In the genomic region with DNA sequence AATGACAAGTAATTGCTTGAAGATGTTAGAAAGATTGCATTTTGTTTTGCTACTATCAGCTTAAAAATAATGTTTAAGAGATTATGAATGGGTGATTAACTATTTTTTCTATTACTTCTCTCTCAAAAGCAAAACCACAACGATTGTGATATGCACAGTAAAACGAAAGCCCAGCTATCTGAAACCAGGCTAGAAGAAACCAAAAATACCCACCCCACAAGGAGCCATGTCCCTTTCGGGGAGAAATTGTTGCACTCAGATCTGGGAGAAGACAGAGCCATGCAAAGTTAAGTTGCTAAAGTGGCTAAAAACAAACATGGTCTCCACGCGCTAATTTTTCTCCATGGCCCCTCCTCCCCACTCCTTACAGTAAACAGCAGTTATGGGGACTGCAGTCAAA, we compare ENCODE assay signal across 17 cellular contexts.
DNase-seq lines count a peak whose midpoint lies in the region; ATAC-seq and TF ChIP-seq lines count a peak whose summit lies in the region.
"Had no signal": no experiment of that assay in that cellular context is flagged by ENCODE, and none has a peak within 500 bp of the region (broad histone marks: within the 10 kb centered on the region; RNA-seq: fewer than 3 reads in every experiment).

No MANE protein-coding gene starts in this region.

- H3K9me2 ChIP-seq in Loucy (replicated peaks; ENCODE audit: low read depth, low read length), result no peaks in the 10 kb centered on the region

- H3K9ac ChIP-seq in Loucy (ENCODE audit: low read depth, low read length, poor library complexity, severe bottlenecking), result peak overlapping the region; percentile 43

- no peaks in the 10 kb centered on the region for H3K79me2 ChIP-seq in Loucy (ENCODE audit: insufficient read depth, low read length)

- peak overlapping the region; percentile 21 for H3K4me2 ChIP-seq in Loucy (ENCODE audit: low read depth, low read length, poor library complexity, severe bottlenecking)

- intact Hi-C loops in right cardiac atrium (cut with DNase I), result loop anchor here in 1 of 4 donors (10.0 kb wide), 1 partner anchor 988 kb away; no protein-coding TSS in a partner anchor

- DNase-seq in AG04449 (ENCODE audit: low read depth, low spot score), result no peak
- DNase-seq in GM12865 (ENCODE audit: low read depth), result peak; percentile 33
- DNase-seq in fibroblast of peridontal ligament (ENCODE audit: extremely low read depth), result peak; percentile 13
- DNase-seq in MV-4-11 (lab: John Stamatoyannopoulos, UW), result no peak
- no peak for DNase-seq in H4 (ENCODE audit: low spot score)
- DNase-seq in right cardiac atrium, result no peak
- DNase-seq: 8988T, DMS153, EL, GOT3, NCI-H187, NCI-H226, NCI-H524 treated with DMSO at 0.1 percent for 48 hours, SHP77 treated with DMSO at 0.1 percent for 48 hours, SW 1271 had no signal

- no peaks in the 10 kb centered on the region for H3K36me3 ChIP-seq in Loucy (ENCODE audit: insufficient read depth, low read length)

- H3K27me3 ChIP-seq in Loucy (ENCODE audit: insufficient read depth, low read length, poor library complexity, severe bottlenecking) (no peaks in the 10 kb centered on the region), right cardiac atrium (ENCODE audit: control insufficient read depth, insufficient read depth) (no peaks in the 10 kb centered on the region)

- POLR2A ChIA-PET in AG04449 (lab: Yijun Ruan, JAX), result no interaction called here

- WGBS in right cardiac atrium, result 67% methylated on average over 5 of the region's 5 CpGs

- peak overlapping the region; percentile 26; the same call in 1 of the 2 replicates for H2AFZ ChIP-seq in Loucy (ENCODE audit: low read length)

- no peaks in the 10 kb centered on the region for H4K20me1 ChIP-seq in Loucy (ENCODE audit: insufficient read depth, low read length, poor library complexity, severe bottlenecking)

- H3K9me3 ChIP-seq in Loucy (ENCODE audit: insufficient read depth, low read depth, low read length), result no peaks in the 10 kb centered on the region
- H3K9me3 ChIP-seq in right cardiac atrium (ENCODE audit: control insufficient read depth, low read length), result no peaks in the 10 kb centered on the region

- no peaks in the 10 kb centered on the region; the same call in 1 of the 2 replicates for H3F3A ChIP-seq in Loucy (ENCODE audit: low read depth)

- no peak for TF ChIP-seq CTCF in AG04449 (IDR thresholded peaks at IDR 0.05; ENCODE audit: insufficient read depth, low read length, missing control alignments)
- no peak for TF ChIP-seq CTCF in GM12865 (IDR thresholded peaks at IDR 0.05; ENCODE audit: insufficient read depth, low read depth, low read length, missing control alignments)
- TF ChIP-seq CTCF in Loucy (conservative IDR thresholded peaks at IDR 0.05; ENCODE audit: low read length), result no peak

- H3K4me1 ChIP-seq in Loucy (ENCODE audit: insufficient read depth, low read length, poor library complexity, severe bottlenecking) (peaks cover 75% of the 10 kb centered on the region), right cardiac atrium (ENCODE audit: control insufficient read depth, insufficient read depth, low read length) (peaks cover 7% of the 10 kb centered on the region)

- CTCF ChIA-PET in AG04449 (lab: Yijun Ruan, JAX), result interaction anchor here (0.5 to 3.3 kb wide), 3 partner anchors 12 to 988 kb away, joined by 3 to 18 read pairs (median 3); no protein-coding TSS in a partner anchor

- ATAC-seq in HG02759 (IDR thresholded peaks at IDR 0.05; ENCODE audit: unreplicated experiment) (no peak), right cardiac atrium (no peak)

- H3K4me3 ChIP-seq in AG04449 (ENCODE audit: low read depth, low read length), result peak overlapping the region; percentile 15; the same call in 1 of the 2 replicates
- H3K4me3 ChIP-seq in GM12865 (ENCODE audit: low read depth, low read length), result no peak overlapping the region
- H3K4me3 ChIP-seq in Loucy (ENCODE audit: low read length, poor library complexity, severe bottlenecking), result no peak overlapping the region
- H3K4me3 ChIP-seq in right cardiac atrium (ENCODE audit: low read length), result no peak overlapping the region

- H3K27ac ChIP-seq in right cardiac atrium (ENCODE audit: low read length), result no peak overlapping the region

Comparison
In these comparisons a context has a peak if more than half of its experiments do, and no peak if none do; other contexts are left out.
1. DNase-seq: peak in GM12865 (single experiment) and fibroblast of peridontal ligament (single experiment); none in AG04449 (single experiment), MV-4-11 (single experiment), H4 (single experiment) and right cardiac atrium (0 of 3).